Comparison of ENCODE assay signal across 1 cellular context in genomic region chr20:47974234-47974878, GRCh38.
TF ChIP-seq lines count a peak whose summit lies in the region.

No MANE protein-coding gene starts in this region.

TF ChIP-seq in HepG2, 621 proteins besides CTCF, POLR2A, EP300 and RAD21 (continued from another document and continues in another):
- TF ChIP-seq ZNF34 (CRISPR knock-in tag; IDR thresholded peaks at IDR 0.05; ENCODE audit: borderline replicate concordance) (no peak), BCLAF1 (IDR thresholded peaks at IDR 0.05) (no peak), ZSCAN9 (CRISPR knock-in tag; IDR thresholded peaks at IDR 0.05; ENCODE audit: borderline replicate concordance) (no peak), KDM3A (CRISPR knock-in tag; IDR thresholded peaks at IDR 0.05; ENCODE audit: low read depth) (no peak), FOXA1 (IDR thresholded peaks at IDR 0.05) (no peak), FOXA1 (CRISPR knock-in tag; IDR thresholded peaks at IDR 0.05) (0 out of 2 replicates have a peak, but pooled peaks have one; percentile 8), ZGPAT (CRISPR knock-in tag; IDR thresholded peaks at IDR 0.05) (no peak), ZSCAN31 (CRISPR knock-in tag; IDR thresholded peaks at IDR 0.05; ENCODE audit: low read depth) (no peak), NR0B2 (CRISPR knock-in tag; IDR thresholded peaks at IDR 0.05) (no peak), ZXDC (CRISPR knock-in tag; IDR thresholded peaks at IDR 0.05) (no peak), SIN3B (IDR thresholded peaks at IDR 0.05; ENCODE audit: low read length) (no peak), ZNF691 (CRISPR knock-in tag; IDR thresholded peaks at IDR 0.05; ENCODE audit: borderline replicate concordance, low read depth) (no peak), NFIC (IDR thresholded peaks at IDR 0.05; ENCODE audit: low read length) (no peak), ZNF20 (CRISPR knock-in tag; IDR thresholded peaks at IDR 0.05) (no peak), SOX5 (CRISPR knock-in tag; IDR thresholded peaks at IDR 0.05; ENCODE audit: borderline replicate concordance) (no peak), HNF1A (IDR thresholded peaks at IDR 0.05; ENCODE audit: low read depth) (no peak), HNF1A (CRISPR knock-in tag; IDR thresholded peaks at IDR 0.05; ENCODE audit: borderline replicate concordance) (no peak), MIXL1 (CRISPR knock-in tag; IDR thresholded peaks at IDR 0.05) (no peak), TARDBP (CRISPR knock-in tag; IDR thresholded peaks at IDR 0.05) (0 out of 2 replicates have a peak, but pooled peaks have one; percentile 37), PRDM15 (CRISPR knock-in tag; IDR thresholded peaks at IDR 0.05) (no peak), ZNF652 (CRISPR knock-in tag; IDR thresholded peaks at IDR 0.05; ENCODE audit: borderline replicate concordance, low read depth) (no peak), FOXK1 (CRISPR knock-in tag; IDR thresholded peaks at IDR 0.05; ENCODE audit: borderline replicate concordance, low read depth) (no peak), PTBP1 (IDR thresholded peaks at IDR 0.05; ENCODE audit: low read depth, low read length, poor library complexity, severe bottlenecking) (no peak), BHLHE40 (IDR thresholded peaks at IDR 0.05; ENCODE audit: low read length) (no peak), ZBTB46 (CRISPR knock-in tag; IDR thresholded peaks at IDR 0.05; ENCODE audit: borderline replicate concordance) (no peak), ZNF746 (CRISPR knock-in tag; IDR thresholded peaks at IDR 0.05) (no peak), AFF4 (CRISPR knock-in tag; IDR thresholded peaks at IDR 0.05) (no peak), ZSCAN5A (CRISPR knock-in tag; IDR thresholded peaks at IDR 0.05; ENCODE audit: borderline replicate concordance) (no peak), MEF2D (CRISPR knock-in tag; IDR thresholded peaks at IDR 0.05) (no peak), CBFB (CRISPR knock-in tag; IDR thresholded peaks at IDR 0.05) (0 out of 2 replicates have a peak, but pooled peaks have one; percentile 28), NFE2L1 (CRISPR knock-in tag; IDR thresholded peaks at IDR 0.05; ENCODE audit: borderline replicate concordance) (no peak), NKX3-1 (CRISPR knock-in tag; IDR thresholded peaks at IDR 0.05) (no peak), FLYWCH1 (CRISPR knock-in tag; IDR thresholded peaks at IDR 0.05) (no peak)
